In genomic region chr9:88251903-88252302, GRCh38 we compare ENCODE assay signal across 35 cellular contexts.
"Had no signal": no experiment of that assay in that cellular context is flagged by ENCODE, and none has a peak within 500 bp of the region (broad histone marks: within the 10 kb centered on the region; RNA-seq: fewer than 3 reads in every experiment).

No MANE protein-coding gene starts in this region.

- DNase-seq: Karpas-422, Kasumi-1, MG63, MM.1S, MV-4-11, NCI-H1048, NCI-H1092, NCI-H1092 treated with DMSO at 0.1 percent for 48 hours, NCI-H1105, NCI-H1105 treated with DMSO at 0.1 percent for 48 hours, NCI-H1417, NCI-H1417 treated with DMSO at 0.1 percent for 48 hours, NCI-H1436, NCI-H1436 treated with DMSO at 0.1 percent for 48 hours, NCI-H146, NCI-H1694, NCI-H1694 treated with DMSO at 0.1 percent for 48 hours, NCI-H187, NCI-H187 treated with DMSO at 0.1 percent for 48 hours, NCI-H1930, NCI-H2029, NCI-H2029 treated with DMSO at 0.1 percent for 48 hours, NCI-H2081, NCI-H2081 treated with DMSO at 0.1 percent for 48 hours, NCI-H2107, NCI-H2171, NCI-H2171 treated with DMSO at 0.1 percent for 48 hours, NCI-H2227 treated with DMSO at 0.1 percent for 48 hours, NCI-H226, NCI-H345, NCI-H446, NCI-H446 treated with DMSO at 0.1 percent for 48 hours, NCI-H510A, NCI-H510A treated with DMSO at 0.1 percent for 48 hours, NCI-H524 had no signal

- H3K36me3 ChIP-seq: MG63 had no signal

- H3K4me3 ChIP-seq: MG63 had no signal
